In genomic region chr3:168040624-168041208, GRCh38 we compare ENCODE assay signal across 8 cellular contexts. TPM values are rescaled to one million over a fixed set of nuclear protein-coding genes. Genes with fewer than 3 reads are reported as not detected.
A peak's percentile ranks its signal among the peaks of the same experiment; 100 is the strongest.
DNase-seq lines count a peak whose midpoint lies in the region; ATAC-seq and TF ChIP-seq lines count a peak whose summit lies in the region.

No MANE protein-coding gene starts in this region.

- CTCF ChIA-PET in BJ (lab: Yijun Ruan, JAX): interaction anchor here (0.7 to 4.3 kb wide), 19 partner anchors 10 to 157 kb away, joined by 3 to 46 read pairs (median 3); no protein-coding TSS in a partner anchor

- H3K4me3 ChIP-seq in BJ (ENCODE audit: low read depth, low read length) (no peak overlapping the region), adipocyte (ENCODE audit: low read length) (no peak overlapping the region)

- POLR2A ChIA-PET in BJ (lab: Charles Lee): no interaction called here

- no peaks in the 10 kb centered on the region for H3K4me1 ChIP-seq in adipocyte (ENCODE audit: control insufficient read depth, insufficient read depth, low read length)

- no peaks in the 10 kb centered on the region for H3K9me3 ChIP-seq in adipocyte (ENCODE audit: control insufficient read depth, low read length)

- ATAC-seq in GM18868 (IDR thresholded peaks at IDR 0.05; ENCODE audit: unreplicated experiment): peak; percentile 92
- ATAC-seq in HG03103 (IDR thresholded peaks at IDR 0.05; ENCODE audit: low read depth, unreplicated experiment): peak; percentile 78

- no peak overlapping the region for H3K9ac ChIP-seq in adipocyte (ENCODE audit: low read length)

- H3K36me3 ChIP-seq in BJ (ENCODE audit: control insufficient read depth, insufficient read depth, low read length): peaks cover 3% of the 10 kb centered on the region; the same call in 1 of the 2 replicates
- peaks cover 32% of the 10 kb centered on the region for H3K36me3 ChIP-seq in adipocyte (ENCODE audit: control insufficient read depth, insufficient read depth, low read length, severe bottlenecking)

- no peaks in the 10 kb centered on the region for H3K27me3 ChIP-seq in BJ (ENCODE audit: control insufficient read depth, insufficient read depth, low read length)
- H3K27me3 ChIP-seq in adipocyte (replicated peaks; ENCODE audit: control insufficient read depth, insufficient read depth, low read length): no peaks in the 10 kb centered on the region

- peak; percentile 78 for TF ChIP-seq CTCF in BJ (IDR thresholded peaks at IDR 0.05; ENCODE audit: insufficient read depth, low read depth, low read length)

- DNase-seq in BJ (ENCODE audit: low read depth) (no peak), NCI-H2227 (lab: John Stamatoyannopoulos, UW; ENCODE audit: unreplicated experiment) (peak; percentile 42), adipocyte (ENCODE audit: low read depth) (peak; percentile 80), iPS DF 19.7 (ENCODE audit: low read depth, low spot score) (peak; percentile 20), GM19240 (ENCODE audit: insufficient read length, low spot score) (no peak)
- no peak for DNase-seq in stimulated activated CD4-positive, alpha-beta T cell treated with anti-CD3 and anti-CD28 coated beads, Interleukin-4, amount 100 ng/mL, for 4 hours

RNA-seq across cellular contexts. Expression of gene GOLIM4, which starts 55.0 kb away (rescaled TPM):
- 32.4 and 35.1 TPM in 2 replicates for polyA plus RNA-seq in BJ (2011; rRNA removed)
- polyA minus RNA-seq in BJ (2011; rRNA and poly(A)+ RNA removed): 26.9 and 28.0 TPM in 2 replicates

Comparison
In these comparisons a context has a peak if more than half of its experiments do, and no peak if none do; other contexts are left out.
1. DNase-seq: peak in NCI-H2227 (single experiment), adipocyte (single experiment) and iPS DF 19.7 (single experiment); none in BJ (single experiment), stimulated activated CD4-positive, alpha-beta T cell treated with anti-CD3 and anti-CD28 coated beads, Interleukin-4, amount 100 ng/mL, for 4 hours (0 of 2) and GM19240 (single experiment).